Comparison of ENCODE assay signal across 21 cellular contexts in the genomic region with DNA sequence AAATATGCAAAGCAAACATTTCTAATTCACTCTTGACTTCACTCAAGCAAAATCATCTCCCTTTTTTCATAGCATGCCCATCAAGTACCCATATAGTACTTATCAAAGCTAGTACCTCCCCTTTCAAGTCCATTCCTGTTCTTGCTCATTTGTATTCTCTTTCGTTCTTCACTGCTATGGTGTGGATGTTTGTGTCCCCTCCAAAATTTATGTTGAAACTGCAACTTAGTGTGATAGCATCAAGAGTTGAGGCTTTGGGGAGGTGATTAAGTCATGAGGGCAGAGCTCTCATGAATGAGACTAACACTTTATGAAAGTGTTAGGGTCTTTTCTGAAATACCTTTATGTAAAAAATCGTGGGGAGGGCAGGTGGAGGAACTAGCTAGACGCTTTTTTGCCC. TPM values are rescaled to one million over a fixed set of nuclear protein-coding genes. Genes with fewer than 3 reads are reported as not detected.
DNase-seq lines count a peak whose midpoint lies in the region; ATAC-seq, FAIRE-seq and TF ChIP-seq lines count a peak whose summit lies in the region.
"Had no signal": no experiment of that assay in that cellular context is flagged by ENCODE, and none has a peak within 500 bp of the region (broad histone marks: within the 10 kb centered on the region; RNA-seq: fewer than 3 reads in every experiment).

No MANE protein-coding gene starts in this region.

- POLR2A ChIA-PET in K562 (lab: Yijun Ruan, JAX) = interaction anchor here (1.0 to 1.4 kb wide), 2 partner anchors 13 to 24 kb away, joined by 3 to 5 read pairs; no protein-coding TSS in a partner anchor
- POLR2A ChIA-PET in Caco-2 (lab: Charles Lee) = no interaction called here

- in situ Hi-C loops in K562 (cut with MboI) = no loop called here

- H3K9me3 ChIP-seq in K562 (replicated peaks; ENCODE audit: control insufficient read depth, insufficient read depth, low read depth, low read length) (no peaks in the 10 kb centered on the region), Caco-2 (no peaks in the 10 kb centered on the region)
- H3K9me3 ChIP-seq: BLaER1, SJSA1 had no signal

- no peaks in the 10 kb centered on the region for H4K20me1 ChIP-seq in K562 (replicated peaks; ENCODE audit: control insufficient read depth, insufficient read depth, low read length)

- intact Hi-C loops in K562 (cut with micrococcal nuclease) = no loop called here
- intact Hi-C loops in Caco-2 (cut with micrococcal nuclease; ENCODE audit: unreplicated experiment) = no loop called here

- H3K4me3 ChIP-seq in K562 (no peak overlapping the region), Caco-2 (ENCODE audit: low read depth, low read length) (no peak overlapping the region)
- H3K4me3 ChIP-seq: BLaER1, SJSA1 had no signal

- H3K9me1 ChIP-seq in K562 (ENCODE audit: control insufficient read depth, insufficient read depth, low read length) = no peaks in the 10 kb centered on the region

- H3K27me3 Mint-ChIP-seq in activated naive CD4-positive, alpha-beta T cell treated with anti-CD3 and anti-CD28 coated beads, Interleukin-2, amount 10 ng/mL, durations not matched to agents 7 days and 5 days = no peaks in the 10 kb centered on the region
- no peaks in the 10 kb centered on the region for H3K27me3 Mint-ChIP-seq in Caco-2 (ENCODE audit: insufficient read depth, unreplicated experiment)

- WGBS in K562 (ENCODE audit: insufficient coverage, low coverage, missing lambda C conversion rate) = 21% methylated on average over 3 of the region's 3 CpGs

- no peaks in the 10 kb centered on the region for H3K36me3 Mint-ChIP-seq in activated naive CD4-positive, alpha-beta T cell treated with anti-CD3 and anti-CD28 coated beads, Interleukin-2, amount 50 U/mL, for 72 hours
- H3K36me3 Mint-ChIP-seq in activated naive CD4-positive, alpha-beta T cell treated with anti-CD3 and anti-CD28 coated beads, Interleukin-2, amount 10 ng/mL, durations not matched to agents 7 days and 5 days = peaks cover 5% of the 10 kb centered on the region
- peaks cover 6% of the 10 kb centered on the region for H3K36me3 Mint-ChIP-seq in Caco-2 (ENCODE audit: insufficient read depth, unreplicated experiment)

- peak; percentile 6 for DNase-seq in NCI-H187 treated with DMSO at 0.1 percent for 48 hours (lab: John Stamatoyannopoulos, UW)
- DNase-seq in NCI-H187 (lab: John Stamatoyannopoulos, UW) = no peak
- DNase-seq in activated naive CD4-positive, alpha-beta T cell treated with anti-CD3 and anti-CD28 coated beads, Interleukin-2, amount 50 U/mL, for 72 hours (ENCODE audit: low spot score in 2 of 2) = no peak
- DNase-seq in activated naive CD4-positive, alpha-beta T cell treated with anti-CD3 and anti-CD28 coated beads, Interleukin-2, amount 10 ng/mL, durations not matched to agents 7 days and 5 days = no peak
- DNase-seq in K562 (ENCODE audit: extremely low read depth in 1 of 4, low spot score in 3 of 4) = no peak
- DNase-seq in Caco-2 = no peak
- no peak for DNase-seq in HPDE6-E6E7 (ENCODE audit: extremely low spot score)
- DNase-seq: CD8-positive, alpha-beta T cell; DND-41; GDM1; H9; MV-4-11; NCI-H2171; NCI-H446; NCI-H748 treated with DMSO at 0.1 percent for 48 hours had no signal

- BruUV-seq in K562 (replicated peaks; lab: Mats Ljungman, UMichigan) (no TSS peak), Caco-2 (replicated peaks; lab: Mats Ljungman, UMichigan) (no TSS peak)

- TF ChIP-seq EP300 in K562 (IDR thresholded peaks at IDR 0.05; ENCODE audit: low read length) = no peak

- H3K4me1 Mint-ChIP-seq in activated naive CD4-positive, alpha-beta T cell treated with anti-CD3 and anti-CD28 coated beads, Interleukin-2, amount 10 ng/mL, durations not matched to agents 7 days and 5 days = no peaks in the 10 kb centered on the region
- peaks cover 7% of the 10 kb centered on the region for H3K4me1 Mint-ChIP-seq in Caco-2 (ENCODE audit: low read depth, unreplicated experiment)

- no peak overlapping the region for H3K4me3 Mint-ChIP-seq in activated naive CD4-positive, alpha-beta T cell treated with anti-CD3 and anti-CD28 coated beads, Interleukin-2, amount 10 ng/mL, durations not matched to agents 7 days and 5 days
- H3K4me3 Mint-ChIP-seq in Caco-2 (ENCODE audit: unreplicated experiment) = no peak overlapping the region
- H3K4me3 Mint-ChIP-seq: CD8-positive, alpha-beta T cell; H9 had no signal

- ATAC-seq in activated naive CD4-positive, alpha-beta T cell treated with anti-CD3 and anti-CD28 coated beads, Interleukin-2, amount 50 U/mL, for 72 hours = peak; percentile 28 to 36
- ATAC-seq in HG03432 (IDR thresholded peaks at IDR 0.05; ENCODE audit: unreplicated experiment) (peak; percentile 50), K562 (0 out of 3 replicates have a peak, but pooled peaks have one; percentile 39)
- ATAC-seq: CD8-positive, alpha-beta T cell had no signal

- no peak overlapping the region for H2AFZ ChIP-seq in K562 (ENCODE audit: low read depth, low read length)

- H3K36me3 ChIP-seq in K562 (ENCODE audit: control insufficient read depth, insufficient read depth, low read length) (no peaks in the 10 kb centered on the region), Caco-2 (ENCODE audit: control insufficient read depth, insufficient read depth, low read length) (no peaks in the 10 kb centered on the region; the same call in 1 of the 2 replicates)
- H3K36me3 ChIP-seq: SJSA1 had no signal

- no peak overlapping the region for H3K4me2 ChIP-seq in K562 (ENCODE audit: insufficient read depth, low read length)
- H3K4me2 ChIP-seq: BLaER1 had no signal

- TF ChIP-seq POLR2A in K562 (conservative IDR thresholded peaks at IDR 0.05) = no peak

- no peak for FAIRE-seq in K562 (lab: Jason Lieb, UNC)
- FAIRE-seq: A204.1, D721Med had no signal

- H3K9me3 Mint-ChIP-seq in activated naive CD4-positive, alpha-beta T cell treated with anti-CD3 and anti-CD28 coated beads, Interleukin-2, amount 50 U/mL, for 72 hours = no peaks in the 10 kb centered on the region
- H3K9me3 Mint-ChIP-seq in activated naive CD4-positive, alpha-beta T cell treated with anti-CD3 and anti-CD28 coated beads, Interleukin-2, amount 10 ng/mL, durations not matched to agents 7 days and 5 days = no peaks in the 10 kb centered on the region
- H3K9me3 Mint-ChIP-seq in Caco-2 (ENCODE audit: unreplicated experiment) = no peaks in the 10 kb centered on the region
- H3K9me3 Mint-ChIP-seq: CD8-positive, alpha-beta T cell; H9 had no signal

- CTCF ChIA-PET in activated naive CD4-positive, alpha-beta T cell treated with anti-CD3 and anti-CD28 coated beads, Interleukin-2, amount 10 ng/mL, durations not matched to agents 7 days and 5 days (lab: Charles Lee) = interaction anchor here (1.0 kb wide), 1 partner anchor 18 kb away, joined by 3 read pairs; no protein-coding TSS in a partner anchor
- CTCF ChIA-PET in K562 (lab: Yijun Ruan, JAX; ENCODE audit: low intra/inter-chr PET ratio) = no interaction called here
- CTCF ChIA-PET in Caco-2 (lab: Charles Lee) = no interaction called here

- TF ChIP-seq RAD21 in K562 (CRISPR knock-in tag; conservative IDR thresholded peaks at IDR 0.05 in 1 of 2, IDR thresholded peaks at IDR 0.05 in 1 of 2) = no peak

- no peak overlapping the region for H3K27ac Mint-ChIP-seq in activated naive CD4-positive, alpha-beta T cell treated with anti-CD3 and anti-CD28 coated beads, Interleukin-2, amount 50 U/mL, for 72 hours
- no peak overlapping the region for H3K27ac Mint-ChIP-seq in activated naive CD4-positive, alpha-beta T cell treated with anti-CD3 and anti-CD28 coated beads, Interleukin-2, amount 10 ng/mL, durations not matched to agents 7 days and 5 days
- no peak overlapping the region for H3K27ac Mint-ChIP-seq in Caco-2 (ENCODE audit: unreplicated experiment)
- H3K27ac Mint-ChIP-seq: CD8-positive, alpha-beta T cell; H9 had no signal

- H3K27me3 ChIP-seq in K562 (ENCODE audit: control insufficient read depth in 2 of 2, insufficient read depth in 2 of 2, low read length in 2 of 2) = no peaks in the 10 kb centered on the region
- no peaks in the 10 kb centered on the region for H3K27me3 ChIP-seq in Caco-2 (replicated peaks; ENCODE audit: control insufficient read depth, insufficient read depth, low read length)
- H3K27me3 ChIP-seq: BLaER1, SJSA1 had no signal

- no peak overlapping the region for H3K27ac ChIP-seq in K562 (ENCODE audit: extremely low read depth, low read depth, low read length)
- H3K27ac ChIP-seq: BLaER1, HL-60, SJSA1 had no signal

- peaks cover 12% of the 10 kb centered on the region; the same call in 2 of the 3 replicates for H3K79me2 ChIP-seq in K562 (ENCODE audit: control insufficient read depth, insufficient read depth, low read length)

- no peak overlapping the region; a peak in 1 of 4 replicates for H3K9ac ChIP-seq in K562 (ENCODE audit: insufficient read depth in 1 of 2, low read depth in 2 of 2, low read length in 2 of 2)
- H3K9ac ChIP-seq: BLaER1 had no signal

- TF ChIP-seq CTCF in K562 (IDR thresholded peaks at IDR 0.05 in 2 of 3, conservative IDR thresholded peaks at IDR 0.05 in 1 of 3; ENCODE audit: insufficient read depth in 2 of 3, low read depth in 1 of 3, low read length in 3 of 3) = no peak
- no peak for TF ChIP-seq CTCF in Caco-2 (IDR thresholded peaks at IDR 0.05; ENCODE audit: insufficient read depth in 1 of 2, low read depth in 1 of 2, low read length in 1 of 2, severe bottlenecking in 1 of 2, unreplicated experiment in 1 of 2)

- peaks cover 0 to 2% of the 10 kb centered on the region in 2 experiments; a peak in 1 of 5 replicates for H3K4me1 ChIP-seq in K562 (replicated peaks in 1 of 2; ENCODE audit: control insufficient read depth in 2 of 2, insufficient read depth in 2 of 2, low read length in 2 of 2)
- H3K4me1 ChIP-seq in Caco-2 = no peaks in the 10 kb centered on the region; the same call in 1 of the 2 replicates
- H3K4me1 ChIP-seq: BLaER1 had no signal

RNA-seq across cellular contexts. Expression of a gene that starts 52.9 kb away (rescaled TPM):
- total RNA-seq in activated naive CD4-positive, alpha-beta T cell treated with anti-CD3 and anti-CD28 coated beads, Interleukin-2, amount 50 U/mL, for 72 hours = not detected
- total RNA-seq in K562 (2011; cell fraction: chromatin; rRNA removed; ENCODE audit: low replicate concordance) = under 0.01 TPM in 2 replicates
- total RNA-seq in K562 (2011; cell fraction: nucleolus; rRNA removed) = under 0.01 TPM in 2 replicates
- total RNA-seq in K562 (2011; cell fraction: nucleoplasm; rRNA removed) = under 0.01 TPM in 2 replicates
- not detected in 2 replicates for total RNA-seq in K562 (2014; rRNA removed)
- 90.8 TPM in 1 of 2 replicates, not detected in the other for total RNA-seq in K562 (2014; rRNA removed; fragmentation: Illumina TruSeq; extraction: Trizol)
- not detected in 2 replicates for total RNA-seq in K562 (2015; rRNA removed; fragmentation: Illumina TruSeq; extraction: Trizol)
- total RNA-seq in K562 (2021) = 8.6 TPM in 1 of 2 replicates, not detected in the other
- not detected in 2 replicates for polyA plus RNA-seq in K562 (2011; rRNA removed)
- polyA plus RNA-seq in K562 (2011; cell fraction: cytosol; rRNA removed) = not detected in 2 replicates
- polyA plus RNA-seq in K562 (2011; cell fraction: nucleus; rRNA removed) = under 0.01 TPM in 1 of 2 replicates, not detected in the other
- polyA plus RNA-seq in K562 (2012) = not detected in 2 replicates
- polyA plus RNA-seq in K562 (2014; fragmentation: Illumina TruSeq; extraction: Trizol) = not detected in 2 replicates
- not detected for polyA plus RNA-seq in K562 (2014; fragmentation: Nextera tagmentation; extraction: Ambion mirVana)
- not detected in 2 replicates for polyA plus RNA-seq in K562 (2014; rRNA removed)
- 3,330 and 5,735 TPM in 2 replicates for polyA minus RNA-seq in K562 (2011; rRNA and poly(A)+ RNA removed)
- polyA minus RNA-seq in K562 (2011; cell fraction: cytosol; rRNA and poly(A)+ RNA removed) = 3,188 and 9,893 TPM in 2 replicates
- polyA minus RNA-seq in K562 (2011; cell fraction: nucleus; rRNA and poly(A)+ RNA removed) = under 0.01 TPM in 2 replicates
- not detected in 2 replicates for total RNA-seq in Caco-2 (2022)
- total RNA-seq: CD8-positive, alpha-beta T cell; H9; SJSA1 had no signal
